ENCODE assay signal across 15 cellular contexts in genomic region chr9:79662553-79662956, GRCh38.
A peak's percentile ranks its signal among the peaks of the same experiment; 100 is the strongest.
DNase-seq lines count a peak whose midpoint lies in the region; ATAC-seq and TF ChIP-seq lines count a peak whose summit lies in the region.
"Had no signal": no experiment of that assay in that cellular context is flagged by ENCODE, and none has a peak within 500 bp of the region (broad histone marks: within the 10 kb centered on the region; RNA-seq: fewer than 3 reads in every experiment).

No MANE protein-coding gene starts in this region.

- no peak overlapping the region for H3K9ac ChIP-seq in adipocyte (ENCODE audit: low read length)

- 34 to 52% methylated on average over 5 of the region's 6 CpGs for WGBS in gastroesophageal sphincter (ENCODE audit: low coverage in 1 of 2), 2 donors

- H3K4me3 ChIP-seq in adipocyte (ENCODE audit: low read length) = no peak overlapping the region
- H3K4me3 ChIP-seq in gastroesophageal sphincter = no peak overlapping the region
- H3K4me3 ChIP-seq: body of pancreas had no signal

- H3K4me1 ChIP-seq in adipocyte (ENCODE audit: control insufficient read depth, insufficient read depth, low read length) = peaks cover 9% of the 10 kb centered on the region
- H3K4me1 ChIP-seq in gastroesophageal sphincter = peaks cover 3 to 46% (median 10%) of the 10 kb centered on the region in 3 donors
- H3K4me1 ChIP-seq: body of pancreas had no signal

- peaks cover 58% of the 10 kb centered on the region for H3K4me1 Mint-ChIP-seq in stimulated activated naive CD8-positive, alpha-beta T cell treated with anti-CD3 and anti-CD28 coated beads, Interleukin-15, Interleukin-2, amounts not matched to agents 100 ng/mL and 50 ng/mL, for 24 hours (ENCODE audit: low read depth)

- no peaks in the 10 kb centered on the region for H3K9me3 Mint-ChIP-seq in stimulated activated naive CD8-positive, alpha-beta T cell treated with anti-CD3 and anti-CD28 coated beads, Interleukin-15, Interleukin-2, amounts not matched to agents 100 ng/mL and 50 ng/mL, for 24 hours
- H3K9me3 Mint-ChIP-seq: memory B cell; stimulated activated effector memory CD8-positive, alpha-beta T cell treated with anti-CD3 and anti-CD28 coated beads, Interleukin-12 subunit alpha, Interleukin-12 subunit beta, amount 100 ng/mL, for 72 hours; T-cell had no signal

- H3K36me3 Mint-ChIP-seq in stimulated activated naive CD8-positive, alpha-beta T cell treated with anti-CD3 and anti-CD28 coated beads, Interleukin-15, Interleukin-2, amounts not matched to agents 100 ng/mL and 50 ng/mL, for 24 hours (ENCODE audit: low read depth) = peaks cover 27% of the 10 kb centered on the region
- H3K36me3 Mint-ChIP-seq: stimulated activated effector memory CD8-positive, alpha-beta T cell treated with anti-CD3 and anti-CD28 coated beads, Interleukin-12 subunit alpha, Interleukin-12 subunit beta, amount 100 ng/mL, for 72 hours had no signal

- H3K27ac Mint-ChIP-seq in stimulated activated naive CD8-positive, alpha-beta T cell treated with anti-CD3 and anti-CD28 coated beads, Interleukin-15, Interleukin-2, amounts not matched to agents 100 ng/mL and 50 ng/mL, for 24 hours = peak overlapping the region; percentile 34
- H3K27ac Mint-ChIP-seq: memory B cell; stimulated activated effector memory CD8-positive, alpha-beta T cell treated with anti-CD3 and anti-CD28 coated beads, Interleukin-12 subunit alpha, Interleukin-12 subunit beta, amount 100 ng/mL, for 72 hours had no signal

- no peaks in the 10 kb centered on the region for H3K27me3 Mint-ChIP-seq in stimulated activated naive CD8-positive, alpha-beta T cell treated with anti-CD3 and anti-CD28 coated beads, Interleukin-15, Interleukin-2, amounts not matched to agents 100 ng/mL and 50 ng/mL, for 24 hours
- H3K27me3 Mint-ChIP-seq: memory B cell, T-cell had no signal

- TF ChIP-seq EP300 in gastroesophageal sphincter (IDR thresholded peaks at IDR 0.05) = no peak

- TF ChIP-seq POLR2A in gastroesophageal sphincter (IDR thresholded peaks at IDR 0.05) = no peak

- no peak overlapping the region for H3K27ac ChIP-seq in gastroesophageal sphincter
- H3K27ac ChIP-seq: body of pancreas, C4-2B had no signal

- TF ChIP-seq CTCF in gastroesophageal sphincter (IDR thresholded peaks at IDR 0.05) = no peak

- H3K36me3 ChIP-seq in adipocyte (ENCODE audit: control insufficient read depth, insufficient read depth, low read length, severe bottlenecking) (no peaks in the 10 kb centered on the region), gastroesophageal sphincter (no peaks in the 10 kb centered on the region)

- H3K9me3 ChIP-seq in adipocyte (ENCODE audit: control insufficient read depth, low read length) (no peaks in the 10 kb centered on the region), gastroesophageal sphincter (no peaks in the 10 kb centered on the region)
- H3K9me3 ChIP-seq: body of pancreas had no signal

- H3K4me3 Mint-ChIP-seq in stimulated activated naive CD8-positive, alpha-beta T cell treated with anti-CD3 and anti-CD28 coated beads, Interleukin-15, Interleukin-2, amounts not matched to agents 100 ng/mL and 50 ng/mL, for 24 hours = no peak overlapping the region
- H3K4me3 Mint-ChIP-seq: memory B cell; stimulated activated effector memory CD8-positive, alpha-beta T cell treated with anti-CD3 and anti-CD28 coated beads, Interleukin-12 subunit alpha, Interleukin-12 subunit beta, amount 100 ng/mL, for 72 hours; T-cell had no signal

- no peak for DNase-seq in stimulated activated naive CD8-positive, alpha-beta T cell treated with anti-CD3 and anti-CD28 coated beads, Interleukin-15, Interleukin-2, amounts not matched to agents 100 U/mL and 50 U/mL, for 24 hours
- DNase-seq in adipocyte (ENCODE audit: low read depth) = peak; percentile 72
- peak; percentile 53 for DNase-seq in iris pigment epithelial cell (ENCODE audit: low read depth)
- DNase-seq in stimulated activated CD4-positive, alpha-beta T cell treated with anti-CD3 and anti-CD28 coated beads, Interleukin-15, amount 100 ng/mL, for 24 hours = no peak
- no peak for DNase-seq in HK-2 (ENCODE audit: unreplicated experiment)
- DNase-seq in DMS79 (lab: John Stamatoyannopoulos, UW) = no peak
- DNase-seq: body of pancreas, foreskin melanocyte, NCI-H446 treated with DMSO at 0.1 percent for 48 hours, T-cell had no signal

- H3K27me3 ChIP-seq in adipocyte (replicated peaks; ENCODE audit: control insufficient read depth, insufficient read depth, low read length) = no peaks in the 10 kb centered on the region
- H3K27me3 ChIP-seq in gastroesophageal sphincter = no peaks in the 10 kb centered on the region
- H3K27me3 ChIP-seq: body of pancreas had no signal

- ATAC-seq in stimulated activated naive CD8-positive, alpha-beta T cell treated with anti-CD3 and anti-CD28 coated beads, Interleukin-15, Interleukin-2, amounts not matched to agents 100 U/mL and 50 U/mL, for 24 hours = no peak
- no peak for ATAC-seq in gastroesophageal sphincter
- ATAC-seq: body of pancreas; stimulated activated effector memory CD8-positive, alpha-beta T cell treated with anti-CD3 and anti-CD28 coated beads, Interleukin-12 subunit alpha, Interleukin-12 subunit beta, amount 100 ng/mL, for 72 hours had no signal

Comparison
In these comparisons a context has a peak if more than half of its experiments do, and no peak if none do; other contexts are left out.
1. DNase-seq: peak in adipocyte (single experiment) and iris pigment epithelial cell (single experiment); none in stimulated activated naive CD8-positive, alpha-beta T cell treated with anti-CD3 and anti-CD28 coated beads, Interleukin-15, Interleukin-2, amounts not matched to agents 100 U/mL and 50 U/mL, for 24 hours (single experiment), stimulated activated CD4-positive, alpha-beta T cell treated with anti-CD3 and anti-CD28 coated beads, Interleukin-15, amount 100 ng/mL, for 24 hours (single experiment), HK-2 (single experiment) and DMS79 (single experiment).